In the genomic region with DNA sequence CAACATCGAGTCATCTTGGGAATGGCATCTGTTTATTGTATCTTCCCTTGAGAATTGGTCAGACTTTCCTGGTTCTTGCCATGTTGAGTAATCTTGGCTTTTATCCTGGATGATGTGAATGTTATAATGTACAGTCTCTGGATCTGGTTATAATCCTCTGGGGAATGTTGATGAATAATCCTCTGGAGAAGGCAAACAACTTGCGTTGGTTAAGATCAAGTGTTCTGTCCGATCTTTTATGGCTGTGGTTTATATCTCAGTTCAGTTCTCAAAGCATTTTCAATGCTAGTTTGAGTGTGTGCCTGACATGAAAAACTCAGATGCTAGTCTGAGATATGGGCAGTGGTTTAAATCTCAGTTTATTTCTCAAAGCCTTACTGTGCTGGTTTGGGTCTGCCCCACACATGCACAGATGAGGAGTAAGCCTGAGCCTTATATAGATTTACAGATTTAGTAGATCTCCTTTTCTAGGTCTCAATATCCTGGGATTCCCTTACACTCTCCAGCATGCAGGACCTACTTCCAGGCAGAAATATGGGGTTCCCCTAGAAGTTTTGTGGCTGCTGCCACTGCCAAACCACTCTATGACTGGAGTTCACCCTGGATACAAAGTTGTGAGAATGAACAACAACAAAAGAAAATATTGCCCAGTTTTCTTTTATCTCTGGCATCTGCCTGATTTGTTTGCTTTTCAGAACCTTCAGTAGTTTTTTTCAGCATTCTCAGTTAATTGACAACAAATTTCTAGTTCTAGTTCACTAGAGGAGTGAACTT, we compare ENCODE assay signal across 12 cellular contexts.
DNase-seq lines count a peak whose midpoint lies in the region; ATAC-seq, FAIRE-seq and TF ChIP-seq lines count a peak whose summit lies in the region.
"Had no signal": no experiment of that assay in that cellular context is flagged by ENCODE, and none has a peak within 500 bp of the region (broad histone marks: within the 10 kb centered on the region; RNA-seq: fewer than 3 reads in every experiment).

No MANE protein-coding gene starts in this region.

- no peak for FAIRE-seq in small intestine (lab: Jason Lieb, UNC)

- H3K4me1 ChIP-seq in small intestine (ENCODE audit: control insufficient read depth in 2 of 2, insufficient read depth in 1 of 2, low read depth in 1 of 2, low read length in 1 of 2): no peaks in the 10 kb centered on the region

- WGBS in small intestine, 3 donors: 25 to 43% (median 36%) methylated on average over 3 of the region's 3 CpGs

- H3K4me3 ChIP-seq in foreskin fibroblast (ENCODE audit: low read depth in 1 of 2, low read length in 2 of 2) (no peak overlapping the region), small intestine (ENCODE audit: low read depth in 1 of 2, low read length in 2 of 2) (no peak overlapping the region)

- no peaks in the 10 kb centered on the region for H3K36me3 Mint-ChIP-seq in activated CD4-positive, alpha-beta T cell treated with anti-CD3 and anti-CD28 coated beads, Interleukin-2, amount 10 ng/mL, durations not matched to agents 7 days and 5 days (ENCODE audit: low read depth)

- no peak overlapping the region for H3K27ac Mint-ChIP-seq in activated CD4-positive, alpha-beta T cell treated with anti-CD3 and anti-CD28 coated beads, Interleukin-2, amount 10 ng/mL, durations not matched to agents 7 days and 5 days
- H3K27ac Mint-ChIP-seq: activated T-cell treated with anti-CD3 and anti-CD28 coated beads, Interleukin-2, amount 50 U/mL, for 72 hours; progenitor cell of endocrine pancreas had no signal

- no peak for TF ChIP-seq CTCF in foreskin fibroblast (IDR thresholded peaks at IDR 0.05; ENCODE audit: low read depth, low read length)

- H3K36me3 ChIP-seq in small intestine (ENCODE audit: control insufficient read depth in 2 of 2, insufficient read depth in 2 of 2, low read length in 2 of 2): no peaks in the 10 kb centered on the region

- ATAC-seq in GM19035 (IDR thresholded peaks at IDR 0.05; ENCODE audit: unreplicated experiment): no peak
- no peak for ATAC-seq in HG03196 (IDR thresholded peaks at IDR 0.05; ENCODE audit: unreplicated experiment)
- ATAC-seq in GM21390 (IDR thresholded peaks at IDR 0.05; ENCODE audit: unreplicated experiment): no peak
- ATAC-seq: activated T-cell treated with anti-CD3 and anti-CD28 coated beads, Interleukin-2, amount 50 U/mL, for 72 hours had no signal

- peaks cover 10% of the 10 kb centered on the region for H3K27me3 Mint-ChIP-seq in activated CD4-positive, alpha-beta T cell treated with anti-CD3 and anti-CD28 coated beads, Interleukin-2, amount 10 ng/mL, durations not matched to agents 7 days and 5 days

- POLR2A ChIA-PET in activated CD4-positive, alpha-beta T cell treated with anti-CD3 and anti-CD28 coated beads, Interleukin-2, amount 10 ng/mL, durations not matched to agents 7 days and 5 days (lab: Charles Lee): no interaction called here

- H3K27ac ChIP-seq in small intestine (ENCODE audit: low read depth in 1 of 2, low read length in 1 of 2): no peak overlapping the region
- H3K27ac ChIP-seq: KMS-11 had no signal

- CTCF ChIA-PET in activated CD4-positive, alpha-beta T cell treated with anti-CD3 and anti-CD28 coated beads, Interleukin-2, amount 10 ng/mL, durations not matched to agents 7 days and 5 days (lab: Charles Lee): no interaction called here

- no peak overlapping the region for H3K4me3 Mint-ChIP-seq in activated CD4-positive, alpha-beta T cell treated with anti-CD3 and anti-CD28 coated beads, Interleukin-2, amount 10 ng/mL, durations not matched to agents 7 days and 5 days
- H3K4me3 Mint-ChIP-seq: activated T-cell treated with anti-CD3 and anti-CD28 coated beads, Interleukin-2, amount 50 U/mL, for 72 hours had no signal

- DNase-seq in ELF-1 (ENCODE audit: low read depth, low spot score) (peak; percentile 10), RKO (ENCODE audit: low spot score) (peak; percentile 5), foreskin fibroblast (peak; percentile 96 to 97), small intestine (peak; percentile 7)
- no peak for DNase-seq in activated CD4-positive, alpha-beta T cell treated with anti-CD3 and anti-CD28 coated beads, Interleukin-2, amount 10 ng/mL, durations not matched to agents 7 days and 5 days
- DNase-seq: activated T-cell treated with anti-CD3 and anti-CD28 coated beads, Interleukin-2, amount 50 U/mL, for 72 hours; substantia nigra had no signal

- H3K27me3 ChIP-seq in small intestine (ENCODE audit: control insufficient read depth in 2 of 2, insufficient read depth in 2 of 2, low read length in 2 of 2): no peaks in the 10 kb centered on the region

- H3K9me3 Mint-ChIP-seq in activated CD4-positive, alpha-beta T cell treated with anti-CD3 and anti-CD28 coated beads, Interleukin-2, amount 10 ng/mL, durations not matched to agents 7 days and 5 days: peaks cover 2% of the 10 kb centered on the region
- H3K9me3 Mint-ChIP-seq: activated T-cell treated with anti-CD3 and anti-CD28 coated beads, Interleukin-2, amount 50 U/mL, for 72 hours had no signal

- H3K4me1 Mint-ChIP-seq in activated CD4-positive, alpha-beta T cell treated with anti-CD3 and anti-CD28 coated beads, Interleukin-2, amount 10 ng/mL, durations not matched to agents 7 days and 5 days: no peaks in the 10 kb centered on the region

- no peaks in the 10 kb centered on the region for H3K9me3 ChIP-seq in small intestine (ENCODE audit: control insufficient read depth, low read depth)
